Comparison of ENCODE assay signal across 8 cellular contexts in the genomic region with DNA sequence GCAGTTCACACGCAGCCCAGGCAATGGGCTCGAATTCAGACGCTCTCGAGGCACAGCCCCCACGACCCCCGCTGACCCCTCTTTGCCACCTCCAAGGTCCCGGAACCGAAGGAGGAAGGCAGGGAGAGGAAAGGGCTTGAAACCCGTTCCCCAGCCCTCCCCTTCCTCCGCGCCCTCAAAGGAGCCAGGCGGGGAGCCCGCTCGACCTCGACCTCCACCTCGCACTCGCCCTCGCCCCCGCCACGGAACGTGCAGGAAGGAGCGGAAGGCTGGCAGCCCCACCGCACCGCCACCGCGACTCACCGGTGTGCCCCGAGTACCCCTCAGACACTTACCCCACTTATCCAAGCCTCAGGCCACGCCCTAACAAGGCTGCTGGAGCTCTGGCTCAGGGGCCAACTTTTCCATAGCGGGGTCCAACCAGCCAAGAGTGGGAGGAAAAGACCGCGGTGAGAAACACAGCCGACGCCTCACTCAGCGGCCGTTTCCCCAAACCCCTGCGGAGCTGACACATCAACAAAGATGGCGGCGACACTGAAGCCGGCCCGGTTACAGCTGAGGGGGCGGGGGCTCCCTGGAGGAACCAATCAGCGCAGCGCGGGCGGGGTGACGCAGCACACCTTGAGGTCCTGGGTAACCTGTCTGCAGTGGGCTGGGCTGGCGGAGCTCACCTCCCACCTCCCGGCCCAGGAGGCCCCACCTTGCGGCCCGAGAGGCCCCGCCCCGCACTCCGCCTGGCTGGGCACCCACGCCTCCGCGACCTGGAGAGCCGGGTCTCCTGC. TPM values are rescaled to one million over a fixed set of nuclear protein-coding genes. Genes with fewer than 3 reads are reported as not detected.
A peak's percentile ranks its signal among the peaks of the same experiment; 100 is the strongest.
DNase-seq lines count a peak whose midpoint lies in the region; ATAC-seq and TF ChIP-seq lines count a peak whose summit lies in the region.

A gene (minus strand): TSS at position 524 of the 782 bp plus-strand sequence. CDS start 10,935 bp downstream, outside the sequence.

- H3K4me1 Mint-ChIP-seq in activated naive CD8-positive, alpha-beta T cell (ENCODE audit: low read depth), result peaks cover 40% of the 10 kb centered on the region

- peak within 1 kb of the TSS; percentile 96 for H3K4me3 Mint-ChIP-seq in activated naive CD8-positive, alpha-beta T cell

- POLR2A ChIA-PET in GM10248 (lab: Yijun Ruan, JAX), result interaction anchor here (0.6 kb wide), 1 partner anchor 637 kb away, joined by 3 read pairs; no protein-coding TSS in a partner anchor

- H3K27ac ChIP-seq in temporal lobe (ENCODE audit: low read depth, low read length), result peak within 1 kb of the TSS; percentile 44

- no peaks in the 10 kb centered on the region for H3K9me3 Mint-ChIP-seq in activated naive CD8-positive, alpha-beta T cell (ENCODE audit: low read depth)

- peaks cover 4% of the 10 kb centered on the region for H3K36me3 Mint-ChIP-seq in activated naive CD8-positive, alpha-beta T cell

- peak within 1 kb of the TSS; percentile 84 for H3K4me3 ChIP-seq in NB4 (ENCODE audit: low read depth, low read length)

- TF ChIP-seq CTCF in GM10248 (IDR thresholded peaks at IDR 0.05; ENCODE audit: control extremely low read depth, extremely low read depth, low read depth, missing control alignments) (no peak), NB4 (IDR thresholded peaks at IDR 0.05; ENCODE audit: low read depth, low read length) (no peak), omental fat pad (IDR thresholded peaks at IDR 0.05) (no peak)

- DNase-seq in GM10248 (ENCODE audit: extremely low spot score), result peak; percentile 97
- peak; percentile 94 for DNase-seq in NB4 (ENCODE audit: low read depth)
- DNase-seq in SKM-1 (lab: John Stamatoyannopoulos, UW; ENCODE audit: unreplicated experiment), result peak; percentile 81
- peak; percentile 29 for DNase-seq in glomerular endothelial cell (ENCODE audit: extremely low read depth, low read depth, low spot score)
- peak; percentile 82 for DNase-seq in omental fat pad (ENCODE audit: low spot score)

- peak within 1 kb of the TSS; percentile 97 for H3K27ac Mint-ChIP-seq in activated naive CD8-positive, alpha-beta T cell

- peak; percentile 60 for TF ChIP-seq POLR2A in NB4 (IDR thresholded peaks at IDR 0.05; ENCODE audit: extremely low read depth, insufficient read length)

- peak; percentile 99 for ATAC-seq in HG02571 (IDR thresholded peaks at IDR 0.05; ENCODE audit: unreplicated experiment)
- peak; percentile 98 for ATAC-seq in omental fat pad (ENCODE audit: low FRiP score)

- CTCF ChIA-PET in GM10248 (lab: Yijun Ruan, JAX), result interaction anchor here (0.7 to 1.2 kb wide), 7 partner anchors 13 to 375 kb away, joined by 3 to 4 read pairs (median 3); no protein-coding TSS in a partner anchor

- no peaks in the 10 kb centered on the region for H3K27me3 Mint-ChIP-seq in activated naive CD8-positive, alpha-beta T cell

RNA-seq across cellular contexts. Expression of the gene that starts here (rescaled TPM):
- total RNA-seq in glomerular endothelial cell (5.8 and 10.5 TPM in 2 replicates), omental fat pad (10 to 100 TPM; 14.5 to 31.8 (median 19.3) TPM), temporal lobe (35.4 TPM)

Comparison
In these comparisons a context has a peak if more than half of its experiments do, and no peak if none do; other contexts are left out.
1. Peak in every context shown above with its lines: DNase-seq, ATAC-seq, H3K4me3 ChIP-seq and H3K27ac ChIP-seq.
2. DNase-seq: peak in every context shown above with its lines; median percentile 97 in GM10248; 94 in NB4; 82 in omental fat pad; 81 in SKM-1; 29 in glomerular endothelial cell.